Comparison of ENCODE assay signal across 8 cellular contexts in the genomic region with DNA sequence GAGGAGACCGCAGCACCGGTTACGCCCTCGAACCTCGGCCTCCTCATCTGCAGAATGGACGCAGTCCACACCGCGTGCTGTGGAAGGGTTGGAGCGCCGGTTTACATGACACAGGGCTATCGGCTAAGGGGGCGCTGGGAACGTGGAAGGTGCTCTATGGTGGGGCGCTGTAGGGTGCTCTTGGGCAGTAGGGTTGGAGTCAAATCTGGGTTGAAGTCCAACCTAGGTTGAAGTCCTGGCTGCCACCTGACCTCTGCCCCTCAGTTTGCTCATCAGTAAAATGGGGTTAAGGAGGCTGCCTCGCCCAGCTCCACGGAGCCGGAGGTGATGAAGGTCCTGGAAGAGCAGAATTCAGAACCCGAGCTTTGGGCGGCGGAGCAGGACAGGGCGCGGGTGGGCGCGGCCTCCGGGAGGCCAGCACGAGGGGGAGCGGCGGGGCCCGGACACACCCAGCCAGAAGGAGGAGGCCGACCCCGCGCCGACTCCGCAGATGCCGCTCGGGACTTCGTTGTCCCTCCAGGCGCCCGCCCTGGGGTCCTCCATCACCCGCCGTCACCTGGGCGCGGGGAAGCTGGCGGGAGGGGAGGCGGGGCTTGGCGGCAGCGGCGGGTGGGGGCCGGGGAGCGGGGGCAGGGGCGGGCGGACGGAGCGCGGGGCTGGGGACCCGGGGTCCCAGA. TPM values are rescaled to one million over a fixed set of nuclear protein-coding genes. Genes with fewer than 3 reads are reported as not detected.
A peak's percentile ranks its signal among the peaks of the same experiment; 100 is the strongest.
DNase-seq lines count a peak whose midpoint lies in the region; ATAC-seq lines count a peak whose summit lies in the region.

No MANE protein-coding gene starts in this region.

- H3K4me3 Mint-ChIP-seq in T-helper 17 cell: peak overlapping the region; percentile 85
- H3K4me3 Mint-ChIP-seq in stimulated activated naive CD8-positive, alpha-beta T cell treated with anti-CD3 and anti-CD28 coated beads, Interleukin-15, amount 100 ng/mL, for 72 hours: peak overlapping the region; percentile 79 to 83

- peak overlapping the region; percentile 32 for H3K27ac Mint-ChIP-seq in T-helper 17 cell
- peak overlapping the region in 1 of 2 donors; percentile 27 for H3K27ac Mint-ChIP-seq in stimulated activated naive CD8-positive, alpha-beta T cell treated with anti-CD3 and anti-CD28 coated beads, Interleukin-15, amount 100 ng/mL, for 72 hours

- no peak overlapping the region for H3K27ac ChIP-seq in right cardiac atrium (ENCODE audit: low read length)

- no peaks in the 10 kb centered on the region for H3K4me1 ChIP-seq in right cardiac atrium (ENCODE audit: control insufficient read depth, insufficient read depth, low read length)

- H3K4me1 Mint-ChIP-seq in T-helper 17 cell: peaks cover 13% of the 10 kb centered on the region
- H3K4me1 Mint-ChIP-seq in stimulated activated naive CD8-positive, alpha-beta T cell treated with anti-CD3 and anti-CD28 coated beads, Interleukin-15, amount 100 ng/mL, for 72 hours: peaks cover 20% of the 10 kb centered on the region

- peaks cover 37% of the 10 kb centered on the region for H3K27me3 Mint-ChIP-seq in T-helper 17 cell
- peaks cover 72% of the 10 kb centered on the region for H3K27me3 Mint-ChIP-seq in stimulated activated naive CD8-positive, alpha-beta T cell treated with anti-CD3 and anti-CD28 coated beads, Interleukin-15, amount 100 ng/mL, for 72 hours

- H3K36me3 Mint-ChIP-seq in T-helper 17 cell (ENCODE audit: low read depth): no peaks in the 10 kb centered on the region

- H3K4me3 ChIP-seq in right cardiac atrium (ENCODE audit: low read length): peak overlapping the region; percentile 75

- H3K9me3 Mint-ChIP-seq in stimulated activated naive CD8-positive, alpha-beta T cell treated with anti-CD3 and anti-CD28 coated beads, Interleukin-15, amount 100 ng/mL, for 72 hours: no peaks in the 10 kb centered on the region

- DNase-seq in NCI-H82 (lab: John Stamatoyannopoulos, UW) (peak; percentile 67), NCI-H82 treated with DMSO at 0.1 percent for 48 hours (lab: John Stamatoyannopoulos, UW; ENCODE audit: unreplicated experiment) (no peak), T-helper 17 cell (no peak), right cardiac atrium (peak in 1 of 3 donors; percentile 51), COR-L47 (lab: John Stamatoyannopoulos, UW) (no peak)
- DNase-seq in stimulated activated naive CD8-positive, alpha-beta T cell treated with anti-CD3 and anti-CD28 coated beads, Interleukin-15, amount 100 ng/mL, for 72 hours: no peak

- H3K27me3 ChIP-seq in right cardiac atrium (ENCODE audit: control insufficient read depth, insufficient read depth): no peaks in the 10 kb centered on the region

- ATAC-seq in T-helper 17 cell: no peak
- no peak for ATAC-seq in right cardiac atrium
- ATAC-seq in stimulated activated naive CD8-positive, alpha-beta T cell treated with anti-CD3 and anti-CD28 coated beads, Interleukin-15, amount 100 ng/mL, for 72 hours: peak; percentile 8
- ATAC-seq in GM18502 (IDR thresholded peaks at IDR 0.05; ENCODE audit: poor library complexity, unreplicated experiment): no peak
- no peak for ATAC-seq in HG02571 (IDR thresholded peaks at IDR 0.05; ENCODE audit: unreplicated experiment)

- intact Hi-C loops in right cardiac atrium (cut with DNase I): no loop called here

- H3K9me3 ChIP-seq in T-helper 17 cell (ENCODE audit: control insufficient read depth, low read length, poor library complexity, severe bottlenecking) (no peaks in the 10 kb centered on the region), right cardiac atrium (ENCODE audit: control insufficient read depth, low read length) (no peaks in the 10 kb centered on the region)

- 16% methylated on average over 56 of the region's 56 CpGs for whole genome bisulfite sequencing in right cardiac atrium

RNA-seq across cellular contexts. Expression of gene GAREM2, which starts 0.6 kb away (rescaled TPM):
- total RNA-seq in T-helper 17 cell (1 to 10 TPM; 3.6 to 6.5 TPM), right cardiac atrium (1 to 10 TPM; 2.7 to 6.9 (median 4.4) TPM)
- 1.9 TPM for polyA plus RNA-seq in right cardiac atrium
